12 cellular contexts compared by ENCODE assay signal in genomic region chr11:78365381-78365792, GRCh38. TPM values are rescaled to one million over a fixed set of nuclear protein-coding genes. Genes with fewer than 3 reads are reported as not detected.
DNase-seq lines count a peak whose midpoint lies in the region; ATAC-seq and TF ChIP-seq lines count a peak whose summit lies in the region.
"Had no signal": no experiment of that assay in that cellular context is flagged by ENCODE, and none has a peak within 500 bp of the region (broad histone marks: within the 10 kb centered on the region; RNA-seq: fewer than 3 reads in every experiment).

No MANE protein-coding gene starts in this region.

- H3K9me3 ChIP-seq in HAP-1: no peaks in the 10 kb centered on the region
- no peaks in the 10 kb centered on the region for H3K9me3 ChIP-seq in heart right ventricle
- H3K9me3 ChIP-seq in gastrocnemius medialis: no peaks in the 10 kb centered on the region
- H3K9me3 ChIP-seq: neutrophil had no signal

- no peak overlapping the region for H3K27ac ChIP-seq in RWPE1
- peak overlapping the region in 5 of 10 donors; percentile 7 to 71 (median 43) for H3K27ac ChIP-seq in heart right ventricle
- peak overlapping the region in 1 of 4 donors; percentile 4 for H3K27ac ChIP-seq in gastrocnemius medialis
- H3K27ac ChIP-seq: neutrophil had no signal

- H3K4me1 ChIP-seq in HAP-1: peaks cover 64% of the 10 kb centered on the region
- peaks cover 0 to 56% (median 27%) of the 10 kb centered on the region in 9 donors for H3K4me1 ChIP-seq in heart right ventricle
- peaks cover 0 to 12% of the 10 kb centered on the region in 2 donors for H3K4me1 ChIP-seq in gastrocnemius medialis

- TF ChIP-seq POLR2A in gastrocnemius medialis (IDR thresholded peaks at IDR 0.05): no peak

- POLR2A ChIA-PET in RWPE1 (lab: Yijun Ruan, JAX; ENCODE audit: low non-redundant PET): no interaction called here

- peak; percentile 83 to 95 for DNase-seq in HAP-1 (ENCODE audit: low spot score in 2 of 2)
- DNase-seq in RWPE1 (ENCODE audit: low spot score): peak; percentile 35
- no peak for DNase-seq in heart right ventricle
- no peak for DNase-seq in sciatic nerve (ENCODE audit: low spot score)
- no peak for DNase-seq in activated gamma-delta T cell treated with Interleukin-2 at 50 U/mL for 16 hours
- no peak for DNase-seq in central memory CD4-positive, alpha-beta T cell
- no peak for DNase-seq in gastrocnemius medialis
- DNase-seq: activated CD4-positive, alpha-beta T cell treated with anti-CD3 and anti-CD28 coated beads, Interleukin-2, amount 50 U/mL, for 4 hours; amygdala; NCI-H1694 treated with DMSO at 0.1 percent for 48 hours; SIG-M5 had no signal

- CTCF ChIA-PET in RWPE1 (lab: Yijun Ruan, JAX): no interaction called here

- H3K27me3 ChIP-seq in HAP-1 (ENCODE audit: low read depth): no peaks in the 10 kb centered on the region
- H3K27me3 ChIP-seq in heart right ventricle: no peaks in the 10 kb centered on the region
- H3K27me3 ChIP-seq in gastrocnemius medialis: no peaks in the 10 kb centered on the region
- H3K27me3 ChIP-seq: neutrophil had no signal

- H3K4me3 ChIP-seq in HAP-1: no peak overlapping the region
- no peak overlapping the region for H3K4me3 ChIP-seq in heart right ventricle
- H3K4me3 ChIP-seq in gastrocnemius medialis: no peak overlapping the region

- ATAC-seq in heart right ventricle (peak; percentile 50 to 89 (median 64)), sciatic nerve (peak; percentile 60), gastrocnemius medialis (no peak)

- intact Hi-C loops in heart right ventricle (cut with DNase I) (loop anchor here in 2 of 10 donors (5.0 to 10.0 kb wide), 2 partner anchors 49 to 52 kb away; partner anchors contain the start of gene GAB2 (in 2 of the 2)), sciatic nerve (cut with DNase I) (no loop called here), gastrocnemius medialis (cut with DNase I; ENCODE audit: low total_unique reads) (no loop called here)

- WGBS in heart right ventricle, 2 donors: 36 to 47% methylated on average over 2 of the region's 2 CpGs

- in situ Hi-C loops in HAP-1 (cut with MboI; ENCODE audit: low sequenced_read_pairs) (no loop called here), gastrocnemius medialis (cut with MboI; ENCODE audit: low sequenced_read_pairs in 4 of 4) (no loop called here)

- TF ChIP-seq CTCF in RWPE1 (conservative IDR thresholded peaks at IDR 0.05; ENCODE audit: low read depth) (no peak), heart right ventricle (IDR thresholded peaks at IDR 0.05) (no peak), gastrocnemius medialis (IDR thresholded peaks at IDR 0.05 in 4 of 5, conservative IDR thresholded peaks at IDR 0.05 in 1 of 5) (no peak)

- no peaks in the 10 kb centered on the region for H3K36me3 ChIP-seq in HAP-1 (replicated peaks)
- no peaks in the 10 kb centered on the region for H3K36me3 ChIP-seq in heart right ventricle
- H3K36me3 ChIP-seq in gastrocnemius medialis: no peaks in the 10 kb centered on the region
- H3K36me3 ChIP-seq: neutrophil had no signal

RNA-seq across cellular contexts. Expression of gene GAB2, which starts 52.2 kb away (rescaled TPM):
- 10 to 100 TPM; 18.2 to 44.6 (median 29.8) TPM for total RNA-seq in heart right ventricle
- 1 to 10 TPM; 5.0 to 7.0 TPM for polyA plus RNA-seq in heart right ventricle
- total RNA-seq in sciatic nerve: 63.3 TPM
- total RNA-seq in gastrocnemius medialis: 10 to 100 TPM in 3 of 4 donors, 1 to 10 TPM in 1; 4.9 to 68.0 (median 25.8) TPM

Comparison
In these comparisons a context has a peak if more than half of its experiments do, and no peak if none do; other contexts are left out.
1. DNase-seq: peak in HAP-1 (2 of 2) and RWPE1 (single experiment); none in heart right ventricle (0 of 2), sciatic nerve (single experiment), activated gamma-delta T cell treated with Interleukin-2 at 50 U/mL for 16 hours (single experiment), central memory CD4-positive, alpha-beta T cell (single experiment) and gastrocnemius medialis (0 of 2).
2. ATAC-seq: peak in heart right ventricle (8 of 8) and sciatic nerve (single experiment); none in gastrocnemius medialis (0 of 2).